9 cellular contexts compared by ENCODE assay signal in genomic region chr4:40763228-40763716, GRCh38. TPM values are rescaled to one million over a fixed set of nuclear protein-coding genes. Genes with fewer than 3 reads are reported as not detected.
DNase-seq lines count a peak whose midpoint lies in the region; ATAC-seq and TF ChIP-seq lines count a peak whose summit lies in the region.
"Had no signal": no experiment of that assay in that cellular context is flagged by ENCODE, and none has a peak within 500 bp of the region (broad histone marks: within the 10 kb centered on the region; RNA-seq: fewer than 3 reads in every experiment).

No MANE protein-coding gene starts in this region.

- 81 to 89% methylated on average over 3 of the region's 3 CpGs for WGBS in tibial nerve, 2 donors

- no peaks in the 10 kb centered on the region for H3K27me3 ChIP-seq in tibial nerve
- H3K27me3 ChIP-seq: neutrophil had no signal

- no peak for TF ChIP-seq POLR2A in tibial nerve (IDR thresholded peaks at IDR 0.05)

- H3K27ac ChIP-seq in tibial nerve: no peak overlapping the region
- H3K27ac ChIP-seq: neutrophil had no signal

- H3K9me3 ChIP-seq in mucosa of descending colon (no peaks in the 10 kb centered on the region), tibial nerve (no peaks in the 10 kb centered on the region)
- H3K9me3 ChIP-seq: neutrophil had no signal

- no peak for TF ChIP-seq EP300 in tibial nerve (IDR thresholded peaks at IDR 0.05)

- H3K36me3 ChIP-seq in mucosa of descending colon (ENCODE audit: low read depth) (no peaks in the 10 kb centered on the region), tibial nerve (no peaks in the 10 kb centered on the region)
- H3K36me3 ChIP-seq: neutrophil had no signal

- peak; percentile 97 to 98 for ATAC-seq in activated CD4-positive, CD25-positive, alpha-beta regulatory T cell treated with anti-CD3 and anti-CD28 coated beads, Interleukin-2, amount 50 U/mL, for 24 hours
- ATAC-seq in HG02884 (IDR thresholded peaks at IDR 0.05; ENCODE audit: unreplicated experiment): peak; percentile 100
- peak; percentile 17 for ATAC-seq in mucosa of descending colon

- no peak overlapping the region for H3K4me3 ChIP-seq in mucosa of descending colon
- H3K4me3 ChIP-seq in tibial nerve: no peak overlapping the region

- intact Hi-C loops in mucosa of descending colon (cut with DNase I, micrococcal nuclease): no loop called here

- DNase-seq in activated CD4-positive, CD25-positive, alpha-beta regulatory T cell treated with anti-CD3 and anti-CD28 coated beads, Interleukin-2, amount 50 U/mL, for 72 hours: no peak
- DNase-seq in RPMI7951 (ENCODE audit: low read depth) (peak; percentile 60), mucosa of descending colon (peak in 1 of 3 donors; percentile 10), tibial nerve (ENCODE audit: low spot score in 2 of 2) (no peak), NCI-H510A treated with DMSO at 0.1 percent for 48 hours (lab: John Stamatoyannopoulos, UW) (no peak), NCI-H748 (lab: John Stamatoyannopoulos, UW; ENCODE audit: unreplicated experiment) (no peak)

- H3K4me1 ChIP-seq in mucosa of descending colon (ENCODE audit: low read depth) (no peaks in the 10 kb centered on the region), tibial nerve (no peaks in the 10 kb centered on the region)

- TF ChIP-seq CTCF in mucosa of descending colon (IDR thresholded peaks at IDR 0.05): no peak
- TF ChIP-seq CTCF in tibial nerve (IDR thresholded peaks at IDR 0.05): no peak

RNA-seq across cellular contexts. Expression of gene NSUN7, which starts 13.5 kb away (rescaled TPM):
- 0.24 and 0.39 TPM in 2 replicates for total RNA-seq in RPMI7951 (2014; rRNA removed; shearing (Covaris generic))
- total RNA-seq in mucosa of descending colon (10 to 100 TPM in 2 of 3 donors, 1 to 10 TPM in 1; 5.6 to 18.1 (median 11.7) TPM), tibial nerve (1 to 10 TPM in 3 of 4 donors, not detected in 1; 2.0 to 3.1 (median 2.1) TPM)

Comparison
In these comparisons a context has a peak if more than half of its experiments do, and no peak if none do; other contexts are left out.
1. ATAC-seq: peak in every context shown above with its lines; median percentile 100 in HG02884; 98 in activated CD4-positive, CD25-positive, alpha-beta regulatory T cell treated with anti-CD3 and anti-CD28 coated beads, Interleukin-2, amount 50 U/mL, for 24 hours; 17 in mucosa of descending colon.